Comparison of ENCODE assay signal across 1 cellular context in the genomic region with DNA sequence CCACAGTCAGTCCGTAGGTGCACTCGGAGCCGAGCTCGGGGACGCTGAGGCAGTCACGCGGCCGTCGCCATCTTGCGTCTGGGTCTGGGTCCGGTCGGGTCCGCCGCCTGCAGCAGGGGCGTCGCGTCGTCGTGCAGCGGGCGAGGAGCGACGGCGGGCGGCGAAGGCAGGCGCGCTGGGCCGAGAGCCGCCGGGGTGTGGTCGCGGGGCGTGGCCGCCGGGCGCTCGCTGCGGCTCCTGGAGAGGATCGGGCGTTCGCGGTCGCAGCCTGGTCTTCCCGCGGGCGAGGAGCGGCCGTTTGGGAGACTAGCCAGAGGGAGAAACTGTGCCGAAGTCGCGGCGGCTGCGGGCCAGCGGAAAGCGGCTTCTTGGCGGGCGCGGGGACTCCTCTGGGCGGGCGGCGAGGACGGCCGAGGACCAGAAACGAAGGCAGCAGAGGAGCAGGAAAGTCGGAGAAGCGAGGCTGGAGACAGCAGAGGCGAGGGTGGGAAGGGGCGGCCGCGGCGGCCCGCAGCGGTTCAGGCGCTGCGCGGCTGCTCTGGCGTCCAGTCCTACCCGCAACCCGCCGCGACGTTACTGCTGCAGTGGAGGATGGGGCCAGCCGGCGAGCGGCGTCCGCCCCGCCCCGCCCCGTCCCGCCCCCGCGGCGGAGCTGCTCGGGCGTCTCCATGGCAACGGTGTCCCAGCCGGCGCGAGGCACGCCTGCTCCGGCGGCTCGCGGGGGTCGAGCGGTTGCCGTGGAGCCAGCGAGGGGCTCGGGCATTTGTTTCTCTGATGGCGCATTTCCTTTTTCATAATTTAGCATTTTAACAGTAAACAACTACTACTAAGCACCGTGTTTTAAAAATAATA.
A peak's percentile ranks its signal among the peaks of the same experiment; 100 is the strongest.
TF ChIP-seq lines count a peak whose summit lies in the region.

A gene with protein sequence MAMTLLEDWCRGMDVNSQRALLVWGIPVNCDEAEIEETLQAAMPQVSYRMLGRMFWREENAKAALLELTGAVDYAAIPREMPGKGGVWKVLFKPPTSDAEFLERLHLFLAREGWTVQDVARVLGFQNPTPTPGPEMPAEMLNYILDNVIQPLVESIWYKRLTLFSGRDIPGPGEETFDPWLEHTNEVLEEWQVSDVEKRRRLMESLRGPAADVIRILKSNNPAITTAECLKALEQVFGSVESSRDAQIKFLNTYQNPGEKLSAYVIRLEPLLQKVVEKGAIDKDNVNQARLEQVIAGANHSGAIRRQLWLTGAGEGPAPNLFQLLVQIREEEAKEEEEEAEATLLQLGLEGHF (minus strand): TSS at position 581 of the 852 bp plus-strand sequence. CDS start 745 bp downstream, outside the sequence.

TF ChIP-seq in HepG2, 621 proteins besides CTCF, POLR2A, EP300 and RAD21 (continued from another document and continues in another):
- TF ChIP-seq, protein P1, sequence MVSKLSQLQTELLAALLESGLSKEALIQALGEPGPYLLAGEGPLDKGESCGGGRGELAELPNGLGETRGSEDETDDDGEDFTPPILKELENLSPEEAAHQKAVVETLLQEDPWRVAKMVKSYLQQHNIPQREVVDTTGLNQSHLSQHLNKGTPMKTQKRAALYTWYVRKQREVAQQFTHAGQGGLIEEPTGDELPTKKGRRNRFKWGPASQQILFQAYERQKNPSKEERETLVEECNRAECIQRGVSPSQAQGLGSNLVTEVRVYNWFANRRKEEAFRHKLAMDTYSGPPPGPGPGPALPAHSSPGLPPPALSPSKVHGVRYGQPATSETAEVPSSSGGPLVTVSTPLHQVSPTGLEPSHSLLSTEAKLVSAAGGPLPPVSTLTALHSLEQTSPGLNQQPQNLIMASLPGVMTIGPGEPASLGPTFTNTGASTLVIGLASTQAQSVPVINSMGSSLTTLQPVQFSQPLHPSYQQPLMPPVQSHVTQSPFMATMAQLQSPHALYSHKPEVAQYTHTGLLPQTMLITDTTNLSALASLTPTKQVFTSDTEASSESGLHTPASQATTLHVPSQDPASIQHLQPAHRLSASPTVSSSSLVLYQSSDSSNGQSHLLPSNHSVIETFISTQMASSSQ (IDR thresholded peaks at IDR 0.05; ENCODE audit: low read depth): no peak
- TF ChIP-seq, protein P1 (CRISPR knock-in tag; IDR thresholded peaks at IDR 0.05; ENCODE audit: borderline replicate concordance): peak; percentile 41; the same call in 1 of the 2 replicates
- TF ChIP-seq POGZ (CRISPR knock-in tag; IDR thresholded peaks at IDR 0.05) (no peak), GABPA (IDR thresholded peaks at IDR 0.05; ENCODE audit: low read depth, low read length) (no peak), GABPA (CRISPR knock-in tag; IDR thresholded peaks at IDR 0.05; ENCODE audit: low read depth) (no peak), SMAD9 (CRISPR knock-in tag; IDR thresholded peaks at IDR 0.05) (0 out of 2 replicates have a peak, but pooled peaks have one; percentile 57), TP53 (CRISPR knock-in tag; conservative IDR thresholded peaks at IDR 0.05) (no peak), THAP11 (CRISPR knock-in tag; IDR thresholded peaks at IDR 0.05) (no peak), HOXA9 (CRISPR knock-in tag; IDR thresholded peaks at IDR 0.05; ENCODE audit: borderline replicate concordance) (no peak), POLR2AphosphoS2 (IDR thresholded peaks at IDR 0.05; ENCODE audit: low read depth, low read length) (no peak; the same call in 1 of the 2 replicates), SP1 (IDR thresholded peaks at IDR 0.05) (no peak), SP1 (CRISPR knock-in tag; IDR thresholded peaks at IDR 0.05) (0 out of 2 replicates have a peak, but pooled peaks have one; percentile 11), TBP (CRISPR knock-in tag; IDR thresholded peaks at IDR 0.05) (no peak), MLLT10 (CRISPR knock-in tag; IDR thresholded peaks at IDR 0.05) (no peak), POLR2G (IDR thresholded peaks at IDR 0.05; ENCODE audit: low read depth, low read length) (peak; percentile 76), ZNF577 (CRISPR knock-in tag; IDR thresholded peaks at IDR 0.05; ENCODE audit: borderline replicate concordance, low read depth) (no peak), SMYD3 (CRISPR knock-in tag; IDR thresholded peaks at IDR 0.05) (no peak), JUND (CRISPR knock-in tag; IDR thresholded peaks at IDR 0.05) (no peak), ZNF251 (CRISPR knock-in tag; IDR thresholded peaks at IDR 0.05) (no peak), SCMH1 (CRISPR knock-in tag; IDR thresholded peaks at IDR 0.05; ENCODE audit: borderline replicate concordance) (no peak), ZNF20 (CRISPR knock-in tag; IDR thresholded peaks at IDR 0.05) (no peak), ZNF484 (CRISPR knock-in tag; IDR thresholded peaks at IDR 0.05; ENCODE audit: borderline replicate concordance, low read depth) (no peak), RARG (CRISPR knock-in tag; IDR thresholded peaks at IDR 0.05; ENCODE audit: low read depth) (no peak), KLF11 (CRISPR knock-in tag; IDR thresholded peaks at IDR 0.05) (no peak), NRL (CRISPR knock-in tag; IDR thresholded peaks at IDR 0.05; ENCODE audit: borderline replicate concordance) (0 out of 2 replicates have a peak, but pooled peaks have one; percentile 21), ARNT (IDR thresholded peaks at IDR 0.05) (no peak), NFRKB (IDR thresholded peaks at IDR 0.05) (no peak), CREB1 (IDR thresholded peaks at IDR 0.05) (no peak; the same call in 1 of the 2 replicates), CREB1 (CRISPR knock-in tag; IDR thresholded peaks at IDR 0.05) (no peak)
- TF ChIP-seq, protein P2, sequence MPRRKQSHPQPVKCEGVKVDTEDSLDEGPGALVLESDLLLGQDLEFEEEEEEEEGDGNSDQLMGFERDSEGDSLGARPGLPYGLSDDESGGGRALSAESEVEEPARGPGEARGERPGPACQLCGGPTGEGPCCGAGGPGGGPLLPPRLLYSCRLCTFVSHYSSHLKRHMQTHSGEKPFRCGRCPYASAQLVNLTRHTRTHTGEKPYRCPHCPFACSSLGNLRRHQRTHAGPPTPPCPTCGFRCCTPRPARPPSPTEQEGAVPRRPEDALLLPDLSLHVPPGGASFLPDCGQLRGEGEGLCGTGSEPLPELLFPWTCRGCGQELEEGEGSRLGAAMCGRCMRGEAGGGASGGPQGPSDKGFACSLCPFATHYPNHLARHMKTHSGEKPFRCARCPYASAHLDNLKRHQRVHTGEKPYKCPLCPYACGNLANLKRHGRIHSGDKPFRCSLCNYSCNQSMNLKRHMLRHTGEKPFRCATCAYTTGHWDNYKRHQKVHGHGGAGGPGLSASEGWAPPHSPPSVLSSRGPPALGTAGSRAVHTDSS (CRISPR knock-in tag; conservative IDR thresholded peaks at IDR 0.05): no peak
- TF ChIP-seq, protein P3, sequence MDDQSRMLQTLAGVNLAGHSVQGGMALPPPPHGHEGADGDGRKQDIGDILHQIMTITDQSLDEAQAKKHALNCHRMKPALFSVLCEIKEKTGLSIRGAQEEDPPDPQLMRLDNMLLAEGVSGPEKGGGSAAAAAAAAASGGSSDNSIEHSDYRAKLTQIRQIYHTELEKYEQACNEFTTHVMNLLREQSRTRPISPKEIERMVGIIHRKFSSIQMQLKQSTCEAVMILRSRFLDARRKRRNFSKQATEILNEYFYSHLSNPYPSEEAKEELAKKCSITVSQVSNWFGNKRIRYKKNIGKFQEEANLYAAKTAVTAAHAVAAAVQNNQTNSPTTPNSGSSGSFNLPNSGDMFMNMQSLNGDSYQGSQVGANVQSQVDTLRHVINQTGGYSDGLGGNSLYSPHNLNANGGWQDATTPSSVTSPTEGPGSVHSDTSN (CRISPR knock-in tag; IDR thresholded peaks at IDR 0.05; ENCODE audit: borderline replicate concordance): no peak
- TF ChIP-seq, protein P4, sequence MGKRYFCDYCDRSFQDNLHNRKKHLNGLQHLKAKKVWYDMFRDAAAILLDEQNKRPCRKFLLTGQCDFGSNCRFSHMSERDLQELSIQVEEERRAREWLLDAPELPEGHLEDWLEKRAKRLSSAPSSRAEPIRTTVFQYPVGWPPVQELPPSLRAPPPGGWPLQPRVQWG (CRISPR knock-in tag; IDR thresholded peaks at IDR 0.05; ENCODE audit: borderline replicate concordance, low read depth): no peak
- TF ChIP-seq, protein P5, sequence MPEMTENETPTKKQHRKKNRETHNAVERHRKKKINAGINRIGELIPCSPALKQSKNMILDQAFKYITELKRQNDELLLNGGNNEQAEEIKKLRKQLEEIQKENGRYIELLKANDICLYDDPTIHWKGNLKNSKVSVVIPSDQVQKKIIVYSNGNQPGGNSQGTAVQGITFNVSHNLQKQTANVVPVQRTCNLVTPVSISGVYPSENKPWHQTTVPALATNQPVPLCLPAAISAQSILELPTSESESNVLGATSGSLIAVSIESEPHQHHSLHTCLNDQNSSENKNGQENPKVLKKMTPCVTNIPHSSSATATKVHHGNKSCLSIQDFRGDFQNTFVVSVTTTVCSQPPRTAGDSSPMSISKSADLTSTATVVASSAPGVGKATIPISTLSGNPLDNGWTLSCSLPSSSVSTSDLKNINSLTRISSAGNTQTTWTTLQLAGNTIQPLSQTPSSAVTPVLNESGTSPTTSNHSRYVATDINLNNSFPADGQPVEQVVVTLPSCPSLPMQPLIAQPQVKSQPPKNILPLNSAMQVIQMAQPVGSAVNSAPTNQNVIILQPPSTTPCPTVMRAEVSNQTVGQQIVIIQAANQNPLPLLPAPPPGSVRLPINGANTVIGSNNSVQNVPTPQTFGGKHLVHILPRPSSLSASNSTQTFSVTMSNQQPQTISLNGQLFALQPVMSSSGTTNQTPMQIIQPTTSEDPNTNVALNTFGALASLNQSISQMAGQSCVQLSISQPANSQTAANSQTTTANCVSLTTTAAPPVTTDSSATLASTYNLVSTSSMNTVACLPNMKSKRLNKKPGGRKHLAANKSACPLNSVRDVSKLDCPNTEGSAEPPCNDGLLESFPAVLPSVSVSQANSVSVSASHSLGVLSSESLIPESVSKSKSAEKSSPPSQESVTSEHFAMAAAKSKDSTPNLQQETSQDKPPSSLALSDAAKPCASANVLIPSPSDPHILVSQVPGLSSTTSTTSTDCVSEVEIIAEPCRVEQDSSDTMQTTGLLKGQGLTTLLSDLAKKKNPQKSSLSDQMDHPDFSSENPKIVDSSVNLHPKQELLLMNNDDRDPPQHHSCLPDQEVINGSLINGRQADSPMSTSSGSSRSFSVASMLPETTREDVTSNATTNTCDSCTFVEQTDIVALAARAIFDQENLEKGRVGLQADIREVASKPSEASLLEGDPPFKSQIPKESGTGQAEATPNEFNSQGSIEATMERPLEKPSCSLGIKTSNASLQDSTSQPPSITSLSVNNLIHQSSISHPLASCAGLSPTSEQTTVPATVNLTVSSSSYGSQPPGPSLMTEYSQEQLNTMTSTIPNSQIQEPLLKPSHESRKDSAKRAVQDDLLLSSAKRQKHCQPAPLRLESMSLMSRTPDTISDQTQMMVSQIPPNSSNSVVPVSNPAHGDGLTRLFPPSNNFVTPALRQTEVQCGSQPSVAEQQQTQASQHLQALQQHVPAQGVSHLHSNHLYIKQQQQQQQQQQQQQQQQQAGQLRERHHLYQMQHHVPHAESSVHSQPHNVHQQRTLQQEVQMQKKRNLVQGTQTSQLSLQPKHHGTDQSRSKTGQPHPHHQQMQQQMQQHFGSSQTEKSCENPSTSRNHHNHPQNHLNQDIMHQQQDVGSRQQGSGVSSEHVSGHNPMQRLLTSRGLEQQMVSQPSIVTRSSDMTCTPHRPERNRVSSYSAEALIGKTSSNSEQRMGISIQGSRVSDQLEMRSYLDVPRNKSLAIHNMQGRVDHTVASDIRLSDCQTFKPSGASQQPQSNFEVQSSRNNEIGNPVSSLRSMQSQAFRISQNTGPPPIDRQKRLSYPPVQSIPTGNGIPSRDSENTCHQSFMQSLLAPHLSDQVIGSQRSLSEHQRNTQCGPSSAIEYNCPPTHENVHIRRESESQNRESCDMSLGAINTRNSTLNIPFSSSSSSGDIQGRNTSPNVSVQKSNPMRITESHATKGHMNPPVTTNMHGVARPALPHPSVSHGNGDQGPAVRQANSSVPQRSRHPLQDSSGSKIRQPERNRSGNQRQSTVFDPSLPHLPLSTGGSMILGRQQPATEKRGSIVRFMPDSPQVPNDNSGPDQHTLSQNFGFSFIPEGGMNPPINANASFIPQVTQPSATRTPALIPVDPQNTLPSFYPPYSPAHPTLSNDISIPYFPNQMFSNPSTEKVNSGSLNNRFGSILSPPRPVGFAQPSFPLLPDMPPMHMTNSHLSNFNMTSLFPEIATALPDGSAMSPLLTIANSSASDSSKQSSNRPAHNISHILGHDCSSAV (CRISPR knock-in tag; IDR thresholded peaks at IDR 0.05; ENCODE audit: borderline replicate concordance): no peak
- TF ChIP-seq, protein P6, sequence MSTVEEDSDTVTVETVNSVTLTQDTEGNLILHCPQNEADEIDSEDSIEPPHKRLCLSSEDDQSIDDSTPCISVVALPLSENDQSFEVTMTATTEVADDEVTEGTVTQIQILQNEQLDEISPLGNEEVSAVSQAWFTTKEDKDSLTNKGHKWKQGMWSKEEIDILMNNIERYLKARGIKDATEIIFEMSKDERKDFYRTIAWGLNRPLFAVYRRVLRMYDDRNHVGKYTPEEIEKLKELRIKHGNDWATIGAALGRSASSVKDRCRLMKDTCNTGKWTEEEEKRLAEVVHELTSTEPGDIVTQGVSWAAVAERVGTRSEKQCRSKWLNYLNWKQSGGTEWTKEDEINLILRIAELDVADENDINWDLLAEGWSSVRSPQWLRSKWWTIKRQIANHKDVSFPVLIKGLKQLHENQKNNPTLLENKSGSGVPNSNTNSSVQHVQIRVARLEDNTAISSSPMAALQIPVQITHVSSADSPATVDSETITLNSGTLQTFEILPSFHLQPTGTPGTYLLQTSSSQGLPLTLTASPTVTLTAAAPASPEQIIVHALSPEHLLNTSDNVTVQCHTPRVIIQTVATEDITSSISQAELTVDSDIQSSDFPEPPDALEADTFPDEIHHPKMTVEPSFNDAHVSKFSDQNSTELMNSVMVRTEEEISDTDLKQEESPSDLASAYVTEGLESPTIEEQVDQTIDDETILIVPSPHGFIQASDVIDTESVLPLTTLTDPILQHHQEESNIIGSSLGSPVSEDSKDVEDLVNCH (CRISPR knock-in tag; IDR thresholded peaks at IDR 0.05): no peak; the same call in 1 of the 2 replicates
- TF ChIP-seq, protein P7, sequence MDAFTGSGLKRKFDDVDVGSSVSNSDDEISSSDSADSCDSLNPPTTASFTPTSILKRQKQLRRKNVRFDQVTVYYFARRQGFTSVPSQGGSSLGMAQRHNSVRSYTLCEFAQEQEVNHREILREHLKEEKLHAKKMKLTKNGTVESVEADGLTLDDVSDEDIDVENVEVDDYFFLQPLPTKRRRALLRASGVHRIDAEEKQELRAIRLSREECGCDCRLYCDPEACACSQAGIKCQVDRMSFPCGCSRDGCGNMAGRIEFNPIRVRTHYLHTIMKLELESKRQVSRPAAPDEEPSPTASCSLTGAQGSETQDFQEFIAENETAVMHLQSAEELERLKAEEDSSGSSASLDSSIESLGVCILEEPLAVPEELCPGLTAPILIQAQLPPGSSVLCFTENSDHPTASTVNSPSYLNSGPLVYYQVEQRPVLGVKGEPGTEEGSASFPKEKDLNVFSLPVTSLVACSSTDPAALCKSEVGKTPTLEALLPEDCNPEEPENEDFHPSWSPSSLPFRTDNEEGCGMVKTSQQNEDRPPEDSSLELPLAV (CRISPR knock-in tag; conservative IDR thresholded peaks at IDR 0.05; ENCODE audit: low read depth): 0 out of 2 replicates have a peak, but pooled peaks have one; percentile 67
